ENCODE assay signal across 1 cellular context in the genomic region with DNA sequence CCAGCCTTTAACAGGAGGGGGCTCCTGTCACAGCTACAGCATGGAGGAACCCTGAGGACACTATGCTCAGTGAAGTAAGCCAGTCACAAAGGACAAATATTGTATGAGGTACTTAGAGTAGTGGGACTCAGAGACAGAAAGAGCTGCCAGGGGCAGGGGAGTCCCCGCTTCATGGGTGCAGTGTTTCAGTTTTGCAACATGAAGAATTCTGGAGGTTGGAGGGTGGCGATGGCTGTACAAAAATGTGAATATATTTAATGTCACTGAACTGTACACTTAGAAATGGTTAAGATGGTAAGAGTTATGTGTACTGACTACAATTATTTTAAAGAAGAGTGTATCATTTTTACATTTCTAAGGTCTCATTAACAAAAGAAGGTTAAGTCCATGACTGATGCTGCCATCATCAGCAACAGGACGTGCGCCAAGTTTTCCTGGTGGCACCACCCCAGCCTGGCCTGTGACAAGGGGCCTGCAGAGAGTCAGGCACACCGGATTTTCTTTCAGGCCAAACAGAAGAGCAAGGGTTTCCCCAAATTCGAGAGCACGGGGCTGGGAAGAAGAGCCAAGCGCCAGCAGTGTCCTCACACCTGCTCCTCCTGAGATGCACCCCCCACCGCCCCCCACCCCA.
TF ChIP-seq lines count a peak whose summit lies in the region.

No MANE protein-coding gene starts in this region.

TF ChIP-seq in H1, 55 proteins besides CTCF, POLR2A, EP300 and RAD21:
- no peak for TF ChIP-seq SP1 (IDR thresholded peaks at IDR 0.05; ENCODE audit: low read depth, low read length)
- no peak for TF ChIP-seq GABPA (IDR thresholded peaks at IDR 0.05; ENCODE audit: borderline replicate concordance, insufficient read depth, low read length)
- TF ChIP-seq CHD7 (IDR thresholded peaks at IDR 0.05; ENCODE audit: insufficient replicate concordance, low read length) = no peak
- TF ChIP-seq GTF2F1 (IDR thresholded peaks at IDR 0.05; ENCODE audit: borderline replicate concordance, low read depth, low read length) = no peak
- no peak for TF ChIP-seq JUN (IDR thresholded peaks at IDR 0.05; ENCODE audit: low read depth, low read length)
- TF ChIP-seq MAFK (IDR thresholded peaks at IDR 0.05; ENCODE audit: low read depth, low read length) = no peak
